ENCODE assay signal across 19 cellular contexts in genomic region chr4:124307143-124307542, GRCh38.
"Had no signal": no experiment of that assay in that cellular context is flagged by ENCODE, and none has a peak within 500 bp of the region (broad histone marks: within the 10 kb centered on the region; RNA-seq: fewer than 3 reads in every experiment).

No MANE protein-coding gene starts in this region.

- DNase-seq: colonic mucosa; cortex of kidney; effector CD8-positive, alpha-beta T cell; effector memory CD8-positive, alpha-beta T cell; endodermal cell; foreskin keratinocyte; gastrocnemius medialis; glutamatergic neuron; head of caudate nucleus; heart right ventricle; hippocampal formation; left cardiac atrium; left lung; left ventricle myocardium superior; lower lobe of right lung; mesendoderm; midbrain; naive thymus-derived CD4-positive, alpha-beta T cell; natural killer cell had no signal

- ATAC-seq: effector memory CD8-positive, alpha-beta T cell; foreskin keratinocyte; gastrocnemius medialis; heart right ventricle; left cardiac atrium; left ventricle myocardium superior; naive thymus-derived CD4-positive, alpha-beta T cell; natural killer cell had no signal
